In genomic region chr18:62976227-62976626, GRCh38 we compare ENCODE assay signal across 19 cellular contexts.
DNase-seq lines count a peak whose midpoint lies in the region; ATAC-seq, FAIRE-seq and TF ChIP-seq lines count a peak whose summit lies in the region.
"Had no signal": no experiment of that assay in that cellular context is flagged by ENCODE, and none has a peak within 500 bp of the region (broad histone marks: within the 10 kb centered on the region; RNA-seq: fewer than 3 reads in every experiment).

No MANE protein-coding gene starts in this region.

- no peak overlapping the region for H3K4me3 ChIP-seq in uterus
- H3K4me3 ChIP-seq: heart left ventricle had no signal

- no peaks in the 10 kb centered on the region for H3K9me3 ChIP-seq in uterus
- H3K9me3 ChIP-seq: heart left ventricle had no signal

- H3K4me1 ChIP-seq in foreskin keratinocyte: peaks cover 3% of the 10 kb centered on the region
- H3K4me1 ChIP-seq in uterus: no peaks in the 10 kb centered on the region

- no peaks in the 10 kb centered on the region for H3K27me3 ChIP-seq in foreskin keratinocyte
- H3K27me3 ChIP-seq in uterus: no peaks in the 10 kb centered on the region
- H3K27me3 ChIP-seq: heart left ventricle had no signal

- intact Hi-C loops in uterus (cut with DNase I; ENCODE audit: low total_unique reads): no loop called here

- ATAC-seq in foreskin keratinocyte: peak; percentile 26
- no peak for ATAC-seq in HG02885 (IDR thresholded peaks at IDR 0.05; ENCODE audit: poor library complexity, unreplicated experiment)
- ATAC-seq: activated T-helper 17 cell treated with anti-CD3 and anti-CD28 coated beads, Interleukin-2, amount 50 U/mL, for 72 hours; heart left ventricle; left lobe of liver had no signal

- DNase-seq in HPDE6-E6E7 (ENCODE audit: extremely low spot score): peak; percentile 28
- DNase-seq in foreskin keratinocyte: peak; percentile 34 to 52
- no peak for DNase-seq in GM19239 (ENCODE audit: insufficient read length, low spot score)
- no peak for DNase-seq in uterus
- DNase-seq: activated CD4-positive, alpha-beta T cell treated with anti-CD3 and anti-CD28 coated beads, Interleukin-2, amount 50 U/mL, for 1 hour; activated naive CD8-positive, alpha-beta T cell treated with anti-CD3 and anti-CD28 coated beads, Interleukin-2, amount 10 ng/mL, durations not matched to agents 7 days and 5 days; CD4-positive, alpha-beta memory T cell; DND-41; heart left ventricle; NCI-H1105 treated with DMSO at 0.1 percent for 48 hours; NCI-H524 treated with DMSO at 0.1 percent for 48 hours; posterior cingulate gyrus had no signal

- TF ChIP-seq CTCF in foreskin keratinocyte (conservative IDR thresholded peaks at IDR 0.05): no peak
- TF ChIP-seq CTCF in uterus (IDR thresholded peaks at IDR 0.05): no peak

- H3K36me3 ChIP-seq in uterus: no peaks in the 10 kb centered on the region

- FAIRE-seq in GM19239 (lab: Jason Lieb, UNC): no peak
- FAIRE-seq: GM12892 had no signal

- no peak for TF ChIP-seq POLR2A in uterus (IDR thresholded peaks at IDR 0.05)

- H3K27ac ChIP-seq in angular gyrus (ENCODE audit: low read depth, low read length) (peak overlapping the region; percentile 90), foreskin keratinocyte (peak overlapping the region; percentile 86), temporal lobe (ENCODE audit: low read depth, low read length) (peak overlapping the region; percentile 92), uterus (no peak overlapping the region)
- H3K27ac ChIP-seq: heart left ventricle, HL-60 had no signal

Comparison
In these comparisons a context has a peak if more than half of its experiments do, and no peak if none do; other contexts are left out.
1. DNase-seq: peak in HPDE6-E6E7 (single experiment) and foreskin keratinocyte (2 of 2); none in GM19239 (single experiment) and uterus (0 of 2).
2. H3K27ac ChIP-seq: peak in angular gyrus (single experiment), foreskin keratinocyte (single experiment) and temporal lobe (single experiment); none in uterus (0 of 2).